Comparison of ENCODE assay signal across 20 cellular contexts in the genomic region with DNA sequence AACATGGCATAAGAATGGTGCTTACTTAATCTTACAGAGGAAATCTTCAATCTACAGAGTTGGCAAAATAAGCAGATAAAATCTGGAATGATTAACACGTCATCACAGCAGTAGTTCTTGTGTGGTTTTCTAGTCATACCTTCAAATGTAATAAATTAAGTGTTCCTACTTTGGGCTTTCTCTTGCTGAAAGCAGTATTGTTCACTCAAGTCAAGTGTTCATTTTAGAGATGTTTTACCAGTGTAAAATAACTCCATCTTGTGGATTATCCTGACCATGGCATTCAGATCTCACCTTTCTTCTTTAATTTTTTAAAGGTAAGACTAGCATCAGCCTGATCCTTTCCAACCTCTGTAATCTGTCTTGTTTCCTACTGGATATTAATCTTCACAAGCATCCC.
DNase-seq lines count a peak whose midpoint lies in the region; ATAC-seq, FAIRE-seq and TF ChIP-seq lines count a peak whose summit lies in the region.
"Had no signal": no experiment of that assay in that cellular context is flagged by ENCODE, and none has a peak within 500 bp of the region (broad histone marks: within the 10 kb centered on the region; RNA-seq: fewer than 3 reads in every experiment).

No MANE protein-coding gene starts in this region.

- H3K9me1 ChIP-seq in keratinocyte (ENCODE audit: control insufficient read depth, extremely low read depth, insufficient read depth, low read length) = no peaks in the 10 kb centered on the region

- H3K4me1 ChIP-seq in astrocyte (ENCODE audit: insufficient read depth, low read length) = no peaks in the 10 kb centered on the region
- no peaks in the 10 kb centered on the region for H3K4me1 ChIP-seq in keratinocyte (ENCODE audit: control insufficient read depth, extremely low read depth, insufficient read depth, low read length)
- H3K4me1 ChIP-seq: heart left ventricle had no signal

- H3K4me2 ChIP-seq in astrocyte (ENCODE audit: low read length) = no peak overlapping the region
- H3K4me2 ChIP-seq in keratinocyte (ENCODE audit: control insufficient read depth, extremely low read depth, insufficient read depth, low read depth, low read length) = no peak overlapping the region

- peak; percentile 8 for TF ChIP-seq CTCF in astrocyte (IDR thresholded peaks at IDR 0.05; ENCODE audit: insufficient read depth, low read depth, low read length)
- TF ChIP-seq CTCF in keratinocyte (optimal IDR thresholded peaks at IDR 0.05 in 1 of 3, IDR thresholded peaks at IDR 0.05 in 1 of 3, conservative IDR thresholded peaks at IDR 0.05 in 1 of 3; ENCODE audit: extremely low read depth in 1 of 3, insufficient read depth in 2 of 3, low read length in 3 of 3) = peak in 2 of 3 experiments; percentile 21 to 34

- H3K36me3 ChIP-seq in astrocyte (ENCODE audit: insufficient read depth, low read length) (no peaks in the 10 kb centered on the region), keratinocyte (ENCODE audit: control insufficient read depth in 2 of 2, extremely low read depth in 1 of 2, insufficient read depth in 2 of 2, low read length in 2 of 2) (no peaks in the 10 kb centered on the region)
- H3K36me3 ChIP-seq: heart left ventricle had no signal

- H3K9me3 ChIP-seq in astrocyte (ENCODE audit: insufficient read depth, low read depth, low read length) (no peaks in the 10 kb centered on the region), keratinocyte (ENCODE audit: control insufficient read depth, low read depth, low read length) (no peaks in the 10 kb centered on the region)

- no peaks in the 10 kb centered on the region for H3K27me3 Mint-ChIP-seq in astrocyte (ENCODE audit: low read depth, unreplicated experiment)
- H3K27me3 Mint-ChIP-seq: CD4-positive, CD25-positive, alpha-beta regulatory T cell had no signal

- no peaks in the 10 kb centered on the region for H3K27me3 ChIP-seq in astrocyte (ENCODE audit: insufficient read depth, low read length)
- H3K27me3 ChIP-seq in keratinocyte (ENCODE audit: control insufficient read depth, extremely low read depth, insufficient read depth, low read length) = peaks cover 6% of the 10 kb centered on the region
- H3K27me3 ChIP-seq: heart left ventricle had no signal

- no peak overlapping the region for H3K27ac Mint-ChIP-seq in astrocyte (ENCODE audit: unreplicated experiment)
- H3K27ac Mint-ChIP-seq: activated naive CD4-positive, alpha-beta T cell treated with anti-CD3 and anti-CD28 coated beads, Interleukin-2, amount 50 U/mL, for 24 hours; CD4-positive, CD25-positive, alpha-beta regulatory T cell had no signal

- TF ChIP-seq RAD21 in Ishikawa (IDR thresholded peaks at IDR 0.05; ENCODE audit: low read depth) = peak; percentile 25; the same call in 1 of the 2 replicates

- no peak for TF ChIP-seq EP300 in Ishikawa (IDR thresholded peaks at IDR 0.05; ENCODE audit: borderline replicate concordance)

- H3K9me3 Mint-ChIP-seq in astrocyte (ENCODE audit: unreplicated experiment) = peaks cover 6% of the 10 kb centered on the region

- FAIRE-seq in astrocyte (lab: Jason Lieb, UNC) (no peak), keratinocyte (lab: Jason Lieb, UNC) (no peak)

- H4K20me1 ChIP-seq in astrocyte (ENCODE audit: insufficient read depth, low read length) = no peaks in the 10 kb centered on the region
- H4K20me1 ChIP-seq in keratinocyte (ENCODE audit: control insufficient read depth, extremely low read depth, insufficient read depth, low read length) = no peaks in the 10 kb centered on the region

- DNase-seq in COLO829 (ENCODE audit: low spot score) = peak; percentile 17
- peak; percentile 33 for DNase-seq in astrocyte (ENCODE audit: low read depth)
- DNase-seq in keratinocyte (ENCODE audit: low read depth, low spot score) = no peak
- no peak for DNase-seq in NCI-H748 (lab: John Stamatoyannopoulos, UW; ENCODE audit: unreplicated experiment)
- DNase-seq: activated CD4-positive, alpha-beta T cell treated with anti-CD3 and anti-CD28 coated beads for 48 hours; activated T-cell treated with anti-CD3 and anti-CD28 coated beads for 4 hours; CD4-positive, CD25-positive, alpha-beta regulatory T cell; central memory CD4-positive, alpha-beta T cell; GDM1; heart left ventricle; MV-4-11; NCI-H2081 treated with DMSO at 0.1 percent for 48 hours; NCI-H748 treated with DMSO at 0.1 percent for 48 hours; stimulated activated CD4-positive, alpha-beta T cell treated with anti-CD3 and anti-CD28 coated beads, Interleukin-15, amount 100 ng/mL, for 24 hours; T-helper 2 cell had no signal

- H3K27ac ChIP-seq in astrocyte (ENCODE audit: low read depth, low read length) = no peak overlapping the region
- no peak overlapping the region for H3K27ac ChIP-seq in keratinocyte (ENCODE audit: control insufficient read depth, insufficient read depth, low read length)
- H3K27ac ChIP-seq: heart left ventricle had no signal

- ATAC-seq in HG03095 (IDR thresholded peaks at IDR 0.05; ENCODE audit: unreplicated experiment) (no peak), HG03039 (IDR thresholded peaks at IDR 0.05; ENCODE audit: unreplicated experiment) (no peak), HG03460 (IDR thresholded peaks at IDR 0.05; ENCODE audit: unreplicated experiment) (no peak)
- ATAC-seq: heart left ventricle had no signal

- H3K9ac ChIP-seq in astrocyte (ENCODE audit: low read length) (no peak overlapping the region), keratinocyte (ENCODE audit: control insufficient read depth, extremely low read depth, insufficient read depth, low read length) (no peak overlapping the region)

- H3K4me3 ChIP-seq in astrocyte (ENCODE audit: insufficient read depth, low read depth, low read length) (no peak overlapping the region), keratinocyte (ENCODE audit: control insufficient read depth in 2 of 3, extremely low read depth in 1 of 3, insufficient read depth in 2 of 3, low read depth in 1 of 3, low read length in 3 of 3) (no peak overlapping the region)
- H3K4me3 ChIP-seq: heart left ventricle had no signal

- H3K4me3 Mint-ChIP-seq in astrocyte (ENCODE audit: unreplicated experiment) = no peak overlapping the region
- H3K4me3 Mint-ChIP-seq: activated naive CD4-positive, alpha-beta T cell treated with anti-CD3 and anti-CD28 coated beads, Interleukin-2, amount 50 U/mL, for 24 hours; CD4-positive, CD25-positive, alpha-beta regulatory T cell had no signal

- no peaks in the 10 kb centered on the region for H3K79me2 ChIP-seq in astrocyte (ENCODE audit: insufficient read depth, low read length)
- no peaks in the 10 kb centered on the region for H3K79me2 ChIP-seq in keratinocyte (ENCODE audit: control insufficient read depth, insufficient read depth, low read length)

- no peaks in the 10 kb centered on the region for H3K36me3 Mint-ChIP-seq in astrocyte (ENCODE audit: low read depth, unreplicated experiment)
- H3K36me3 Mint-ChIP-seq: activated naive CD4-positive, alpha-beta T cell treated with anti-CD3 and anti-CD28 coated beads, Interleukin-2, amount 50 U/mL, for 24 hours; CD4-positive, CD25-positive, alpha-beta regulatory T cell had no signal

- dilution Hi-C loops in keratinocyte (cut with MboI; ENCODE audit: extremely low pct_ligation_motif_present, low sequenced_read_pairs) = no loop called here

- H3K4me1 Mint-ChIP-seq in astrocyte (ENCODE audit: low read depth, unreplicated experiment) = no peaks in the 10 kb centered on the region
- H3K4me1 Mint-ChIP-seq: activated naive CD4-positive, alpha-beta T cell treated with anti-CD3 and anti-CD28 coated beads, Interleukin-2, amount 50 U/mL, for 24 hours; CD4-positive, CD25-positive, alpha-beta regulatory T cell had no signal

- no peak overlapping the region for H2AFZ ChIP-seq in astrocyte (ENCODE audit: low read depth, low read length)
- H2AFZ ChIP-seq in keratinocyte (ENCODE audit: control insufficient read depth, low read length) = no peak overlapping the region

TF ChIP-seq in Ishikawa, 13 proteins besides CTCF, POLR2A, EP300 and RAD21:
- TF ChIP-seq, protein P1, sequence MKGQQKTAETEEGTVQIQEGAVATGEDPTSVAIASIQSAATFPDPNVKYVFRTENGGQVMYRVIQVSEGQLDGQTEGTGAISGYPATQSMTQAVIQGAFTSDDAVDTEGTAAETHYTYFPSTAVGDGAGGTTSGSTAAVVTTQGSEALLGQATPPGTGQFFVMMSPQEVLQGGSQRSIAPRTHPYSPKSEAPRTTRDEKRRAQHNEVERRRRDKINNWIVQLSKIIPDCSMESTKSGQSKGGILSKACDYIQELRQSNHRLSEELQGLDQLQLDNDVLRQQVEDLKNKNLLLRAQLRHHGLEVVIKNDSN (IDR thresholded peaks at IDR 0.05) = no peak

Comparison
In these comparisons a context has a peak if more than half of its experiments do, and no peak if none do; other contexts are left out.
1. DNase-seq: peak in COLO829 (single experiment) and astrocyte (single experiment); none in keratinocyte (single experiment) and NCI-H748 (single experiment).